9 cellular contexts compared by ENCODE assay signal in genomic region chr11:71998649-71999310, GRCh38. TPM values are rescaled to one million over a fixed set of nuclear protein-coding genes. Genes with fewer than 3 reads are reported as not detected.
DNase-seq lines count a peak whose midpoint lies in the region; ATAC-seq and TF ChIP-seq lines count a peak whose summit lies in the region.
"Had no signal": no experiment of that assay in that cellular context is flagged by ENCODE, and none has a peak within 500 bp of the region (broad histone marks: within the 10 kb centered on the region; RNA-seq: fewer than 3 reads in every experiment).

Gene IL18BP (plus strand): TSS chr11:71998909. CDS start chr11:71999985, 1,076 bp downstream.

- intact Hi-C loops in T-helper 2 cell treated with Interferon-gamma antibody and Interleukin-4, amounts not matched to agents 100 ng/mL and 5 ng/mL, for 36 hours (cut with micrococcal nuclease): no loop called here

- H3K4me1 ChIP-seq in fibroblast of lung (ENCODE audit: control insufficient read depth, extremely low read depth, insufficient read depth, low read length) (peaks cover 3% of the 10 kb centered on the region), rectal smooth muscle tissue (ENCODE audit: control insufficient read depth, insufficient read depth, low read length) (peaks cover 19% of the 10 kb centered on the region)

- H2AFZ ChIP-seq in fibroblast of lung (ENCODE audit: low read length): no peak within 1 kb of the TSS

- H3K79me2 ChIP-seq in fibroblast of lung (ENCODE audit: control insufficient read depth, insufficient read depth, low read length): no peaks in the 10 kb centered on the region

- no peaks in the 10 kb centered on the region for H4K20me1 ChIP-seq in fibroblast of lung (ENCODE audit: control insufficient read depth, extremely low read depth, insufficient read depth, low read length)

- peaks cover 21% of the 10 kb centered on the region for H3K36me3 ChIP-seq in fibroblast of lung (ENCODE audit: control insufficient read depth, insufficient read depth, low read length)
- peaks cover 18% of the 10 kb centered on the region for H3K36me3 ChIP-seq in rectal smooth muscle tissue (ENCODE audit: control insufficient read depth, insufficient read depth, low read length)

- H3K4me2 ChIP-seq in fibroblast of lung (ENCODE audit: extremely low read depth, insufficient read depth, low read length): peak within 1 kb of the TSS; percentile 53

- peak; percentile 50 to 55 for ATAC-seq in activated CD4-positive, CD25-positive, alpha-beta regulatory T cell treated with anti-CD3 and anti-CD28 coated beads, Interleukin-2, amount 50 U/mL, for 24 hours

- H3K4me3 ChIP-seq in fibroblast of lung (replicated peaks in 1 of 4; ENCODE audit: control extremely low read depth in 1 of 4, insufficient read depth in 1 of 4, low read depth in 3 of 4, low read length in 4 of 4) (peak within 1 kb of the TSS in 2 of 4 experiments; percentile 12 to 29), rectal smooth muscle tissue (ENCODE audit: low read length) (peak within 1 kb of the TSS; percentile 50)
- H3K4me3 ChIP-seq: SJSA1 had no signal

- H3K27me3 ChIP-seq in fibroblast of lung (ENCODE audit: control insufficient read depth, insufficient read depth, low read length): no peaks in the 10 kb centered on the region
- no peaks in the 10 kb centered on the region for H3K27me3 ChIP-seq in rectal smooth muscle tissue (ENCODE audit: control insufficient read depth, insufficient read depth, low read length)
- H3K27me3 ChIP-seq: SJSA1 had no signal

- H3K9ac ChIP-seq in fibroblast of lung (ENCODE audit: insufficient read depth, low read length) (no peak within 1 kb of the TSS), rectal smooth muscle tissue (ENCODE audit: low read length) (peak within 1 kb of the TSS; percentile 25)

- DNase-seq in activated CD4-positive, CD25-positive, alpha-beta regulatory T cell treated with anti-CD3 and anti-CD28 coated beads, Interleukin-2, amount 50 U/mL, for 72 hours: no peak
- DNase-seq in fibroblast of lung (ENCODE audit: low read depth in 2 of 2): no peak
- no peak for DNase-seq in NCI-H2196 (lab: John Stamatoyannopoulos, UW; ENCODE audit: unreplicated experiment)
- DNase-seq in NCI-H2029 treated with DMSO at 0.1 percent for 48 hours (lab: John Stamatoyannopoulos, UW): no peak
- no peak for DNase-seq in NCI-H1048 (lab: John Stamatoyannopoulos, UW)

- no peaks in the 10 kb centered on the region for H3K9me3 ChIP-seq in fibroblast of lung (ENCODE audit: control insufficient read depth, insufficient read depth, low read depth, low read length)
- H3K9me3 ChIP-seq: SJSA1 had no signal

- H3K27ac ChIP-seq in fibroblast of lung (ENCODE audit: insufficient read depth, low read length): peak within 1 kb of the TSS; percentile 24
- H3K27ac ChIP-seq in rectal smooth muscle tissue (ENCODE audit: low read depth, low read length): peak within 1 kb of the TSS; percentile 65
- H3K27ac ChIP-seq: SJSA1 had no signal

- no peak for TF ChIP-seq CTCF in fibroblast of lung (conservative IDR thresholded peaks at IDR 0.05 in 1 of 2, IDR thresholded peaks at IDR 0.05 in 1 of 2; ENCODE audit: low read depth in 1 of 2, low read length in 2 of 2)

RNA-seq across cellular contexts. Expression of gene IL18BP, which starts in this region (rescaled TPM):
- total RNA-seq in T-helper 2 cell treated with Interferon-gamma antibody and Interleukin-4, amounts not matched to agents 100 ng/mL and 5 ng/mL, for 36 hours: 15.2 and 15.7 TPM in 2 replicates
- 1.5 and 2.5 TPM in 2 replicates for total RNA-seq in fibroblast of lung
- polyA plus RNA-seq in fibroblast of lung: 2.5 and 5.3 TPM in 2 replicates
- 4.0 and 17.7 TPM in 2 replicates for polyA plus RNA-seq in fibroblast of lung (2012)
- 9.6 and 21.6 TPM in 2 replicates for polyA minus RNA-seq in fibroblast of lung (ENCODE audit: low replicate concordance)
